ENCODE assay signal across 8 cellular contexts in the genomic region with DNA sequence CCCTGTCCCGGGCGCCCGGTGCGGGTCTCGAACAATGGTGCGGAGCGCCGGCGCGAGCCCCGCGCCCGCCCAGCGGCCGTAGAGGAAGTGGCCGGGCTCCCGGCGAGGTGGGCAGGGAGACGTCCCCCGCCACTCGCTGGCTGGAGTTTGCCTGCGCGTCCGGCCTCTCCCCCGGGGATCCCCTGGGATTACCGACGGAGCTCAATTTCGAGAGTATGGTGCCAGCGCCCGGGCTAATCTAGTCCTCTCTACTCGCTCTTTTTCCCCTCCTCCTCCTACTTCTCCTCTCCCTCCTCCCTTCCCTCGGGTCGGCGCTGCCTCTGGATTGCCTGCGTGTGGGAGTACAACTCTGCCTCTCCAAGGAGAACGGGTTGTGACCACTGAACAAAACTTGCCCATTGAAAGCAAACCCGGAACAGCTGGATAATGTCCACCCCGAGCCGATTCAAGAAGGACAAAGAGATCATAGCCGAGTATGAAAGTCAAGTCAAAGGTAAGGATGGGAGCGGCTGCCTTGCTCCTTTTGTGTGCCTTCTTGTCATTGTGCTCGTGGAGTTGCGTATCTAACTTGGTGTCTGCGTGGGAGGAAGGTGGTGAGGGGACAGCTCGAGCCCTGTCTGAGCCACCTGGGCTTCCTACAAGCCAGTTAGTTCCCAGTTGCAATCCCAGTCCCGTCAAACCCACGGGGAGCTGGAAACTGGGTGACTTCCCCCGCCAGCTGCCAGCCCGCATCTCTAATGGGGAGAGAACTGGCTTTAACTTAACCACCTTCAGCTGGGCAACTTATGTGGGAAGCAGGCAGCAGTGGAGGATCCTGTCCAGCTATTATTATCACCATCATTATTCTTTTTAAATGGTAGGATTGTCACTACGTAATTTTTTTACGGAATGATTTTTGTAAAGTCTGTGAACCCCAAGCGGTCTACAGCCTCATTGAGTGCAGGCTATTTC. TPM values are rescaled to one million over a fixed set of nuclear protein-coding genes. Genes with fewer than 3 reads are reported as not detected.
A peak's percentile ranks its signal among the peaks of the same experiment; 100 is the strongest.
DNase-seq lines count a peak whose midpoint lies in the region; ATAC-seq and TF ChIP-seq lines count a peak whose summit lies in the region.

TSS of gene SRGAP1 (plus strand) at position 310 of the 951 bp plus-strand sequence. CDS start at position 427, 117 bp downstream.

- peak within 1 kb of the TSS; percentile 58 for H3K27ac Mint-ChIP-seq in activated T-helper 17 cell treated with anti-CD3 and anti-CD28 coated beads, Interleukin-2, amount 50 U/mL, for 72 hours
- H3K27ac Mint-ChIP-seq in nephron progenitor cell = peak within 1 kb of the TSS; percentile 96

- no peaks in the 10 kb centered on the region for H3K36me3 Mint-ChIP-seq in activated T-helper 17 cell treated with anti-CD3 and anti-CD28 coated beads, Interleukin-2, amount 50 U/mL, for 72 hours (ENCODE audit: low read depth)
- H3K36me3 Mint-ChIP-seq in nephron progenitor cell (ENCODE audit: low read depth) = no peaks in the 10 kb centered on the region

- no peak for TF ChIP-seq CTCF in nephron progenitor cell (IDR thresholded peaks at IDR 0.05)

- ATAC-seq in HG02571 (IDR thresholded peaks at IDR 0.05; ENCODE audit: unreplicated experiment) = peak; percentile 30
- ATAC-seq in activated T-helper 17 cell treated with anti-CD3 and anti-CD28 coated beads, Interleukin-2, amount 50 U/mL, for 72 hours (replicated peaks) = peak; percentile 13
- ATAC-seq in HG03378 (IDR thresholded peaks at IDR 0.05; ENCODE audit: unreplicated experiment) = no peak

- DNase-seq in activated CD8-positive, alpha-beta memory T cell treated with anti-CD3 and anti-CD28 coated beads for 24 hours = peak; percentile 70
- DNase-seq in activated CD8-positive, alpha-beta memory T cell treated with anti-CD3 and anti-CD28 coated beads, Interleukin-2, amount 50 U/mL, for 48 hours = no peak
- DNase-seq in NCI-H2107 (lab: John Stamatoyannopoulos, UW) = peak; percentile 29
- DNase-seq in glomerular endothelial cell (ENCODE audit: extremely low read depth, low read depth, low spot score) = peak; percentile 12
- peak; percentile 73 for DNase-seq in nephron progenitor cell

- peaks cover 13% of the 10 kb centered on the region for H3K27me3 Mint-ChIP-seq in activated T-helper 17 cell treated with anti-CD3 and anti-CD28 coated beads, Interleukin-2, amount 50 U/mL, for 72 hours
- peaks cover 3% of the 10 kb centered on the region for H3K27me3 Mint-ChIP-seq in nephron progenitor cell (ENCODE audit: low read depth, poor library complexity)

- H3K4me1 Mint-ChIP-seq in activated T-helper 17 cell treated with anti-CD3 and anti-CD28 coated beads, Interleukin-2, amount 50 U/mL, for 72 hours = peaks cover 5% of the 10 kb centered on the region
- peaks cover 27% of the 10 kb centered on the region for H3K4me1 Mint-ChIP-seq in nephron progenitor cell

- H3K4me3 Mint-ChIP-seq in activated T-helper 17 cell treated with anti-CD3 and anti-CD28 coated beads, Interleukin-2, amount 50 U/mL, for 72 hours = peak within 1 kb of the TSS; percentile 84
- peak within 1 kb of the TSS; percentile 99 for H3K4me3 Mint-ChIP-seq in nephron progenitor cell

- no peaks in the 10 kb centered on the region for H3K9me3 Mint-ChIP-seq in activated T-helper 17 cell treated with anti-CD3 and anti-CD28 coated beads, Interleukin-2, amount 50 U/mL, for 72 hours
- no peaks in the 10 kb centered on the region for H3K9me3 Mint-ChIP-seq in nephron progenitor cell

RNA-seq across cellular contexts. Expression of gene SRGAP1, which starts in this region (rescaled TPM):
- under 1 TPM; 0.06 to 0.29 TPM for total RNA-seq in activated T-helper 17 cell treated with anti-CD3 and anti-CD28 coated beads, Interleukin-2, amount 50 U/mL, for 72 hours
- 14.9 and 16.4 TPM in 2 replicates for total RNA-seq in glomerular endothelial cell

Comparison
In these comparisons a context has a peak if more than half of its experiments do, and no peak if none do; other contexts are left out.
1. RNA of gene SRGAP1 (total RNA-seq): 14.9 to 16.4 TPM in glomerular endothelial cell; 0.06 to 0.29 TPM in activated T-helper 17 cell treated with anti-CD3 and anti-CD28 coated beads, Interleukin-2, amount 50 U/mL, for 72 hours; every median in the first group is over 10 times any median in the second.
2. Peak in ATAC-seq in activated T-helper 17 cell treated with anti-CD3 and anti-CD28 coated beads, Interleukin-2, amount 50 U/mL, for 72 hours; RNA of the gene not detected or under 1 TPM.